14 cellular contexts compared by ENCODE assay signal in the genomic region with DNA sequence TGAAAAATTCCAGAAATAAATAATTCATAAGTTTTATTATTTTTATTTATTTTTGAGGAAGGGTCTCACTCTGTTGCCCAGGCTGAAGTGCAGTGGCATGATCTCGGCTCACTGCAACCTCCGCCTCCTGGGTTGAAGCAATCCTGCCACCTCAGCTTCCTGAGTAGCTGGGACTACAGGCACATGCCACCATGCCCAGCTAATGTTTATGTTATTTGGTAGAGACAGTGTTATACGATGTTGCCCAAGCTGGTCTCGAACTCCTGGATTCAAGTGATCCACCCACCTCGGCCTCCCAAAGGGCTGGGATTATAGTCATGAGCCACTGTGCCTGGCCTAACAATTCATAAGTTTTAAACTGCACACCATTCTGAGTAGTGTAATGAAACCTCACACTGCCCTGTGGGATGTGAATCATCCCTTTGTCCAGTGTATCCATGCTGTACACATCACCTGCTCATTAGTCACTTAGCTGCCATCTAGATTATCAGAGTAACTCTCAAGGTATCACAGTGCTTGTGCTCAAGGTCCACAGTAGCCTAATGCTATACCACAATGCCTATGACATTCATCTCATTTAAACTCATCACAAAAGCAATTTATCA. TPM values are rescaled to one million over a fixed set of nuclear protein-coding genes. Genes with fewer than 3 reads are reported as not detected.
DNase-seq lines count a peak whose midpoint lies in the region; ATAC-seq, FAIRE-seq and TF ChIP-seq lines count a peak whose summit lies in the region.
"Had no signal": no experiment of that assay in that cellular context is flagged by ENCODE, and none has a peak within 500 bp of the region (broad histone marks: within the 10 kb centered on the region; RNA-seq: fewer than 3 reads in every experiment).

No MANE protein-coding gene starts in this region.

- H3K27ac Mint-ChIP-seq in activated CD4-positive, alpha-beta T cell treated with anti-CD3 and anti-CD28 coated beads for 36 hours: no peak overlapping the region
- no peak overlapping the region for H3K27ac Mint-ChIP-seq in CD4-positive, alpha-beta memory T cell

- H3K9me3 ChIP-seq in Panc1 (ENCODE audit: control insufficient read depth, insufficient read depth, low read depth, low read length) (no peaks in the 10 kb centered on the region), small intestine (ENCODE audit: control insufficient read depth, low read depth) (no peaks in the 10 kb centered on the region)
- H3K9me3 ChIP-seq in CD4-positive, alpha-beta memory T cell (ENCODE audit: control insufficient read depth in 1 of 2, low read length in 2 of 2): no peaks in the 10 kb centered on the region

- intact Hi-C loops in activated CD4-positive, alpha-beta T cell treated with anti-CD3 and anti-CD28 coated beads for 36 hours (cut with DNase I, micrococcal nuclease): loop anchor here in 1 of 2 experiments (2.0 kb wide), 1 partner anchor 178 kb away; no protein-coding TSS in a partner anchor
- intact Hi-C loops in Panc1 (cut with micrococcal nuclease; ENCODE audit: unreplicated experiment): no loop called here
- intact Hi-C loops in CD4-positive, alpha-beta memory T cell (cut with micrococcal nuclease): no loop called here

- peaks cover 10% of the 10 kb centered on the region for H3K36me3 Mint-ChIP-seq in activated CD4-positive, alpha-beta T cell treated with anti-CD3 and anti-CD28 coated beads for 36 hours (ENCODE audit: low read depth)
- no peaks in the 10 kb centered on the region for H3K36me3 Mint-ChIP-seq in CD4-positive, alpha-beta memory T cell

- no peak overlapping the region for H3K4me3 Mint-ChIP-seq in activated CD4-positive, alpha-beta T cell treated with anti-CD3 and anti-CD28 coated beads for 36 hours
- no peak overlapping the region for H3K4me3 Mint-ChIP-seq in CD4-positive, alpha-beta memory T cell

- H3K36me3 ChIP-seq in Panc1 (ENCODE audit: control insufficient read depth, insufficient read depth, low read length) (peaks cover 2% of the 10 kb centered on the region; the same call in 1 of the 2 replicates), small intestine (ENCODE audit: control insufficient read depth in 2 of 2, insufficient read depth in 2 of 2, low read length in 2 of 2) (no peaks in the 10 kb centered on the region)
- H3K36me3 ChIP-seq in CD4-positive, alpha-beta memory T cell (ENCODE audit: insufficient read depth, low read length): no peaks in the 10 kb centered on the region

- H3K4me1 ChIP-seq in Panc1 (ENCODE audit: control insufficient read depth, insufficient read depth, low read length) (peaks cover 47% of the 10 kb centered on the region), small intestine (ENCODE audit: control insufficient read depth in 2 of 2, insufficient read depth in 1 of 2, low read depth in 1 of 2, low read length in 1 of 2) (no peaks in the 10 kb centered on the region)
- H3K4me1 ChIP-seq in CD4-positive, alpha-beta memory T cell (ENCODE audit: insufficient read depth, low read length): no peaks in the 10 kb centered on the region

- H3K27me3 ChIP-seq in Panc1 (ENCODE audit: control insufficient read depth, insufficient read depth, low read length): no peaks in the 10 kb centered on the region
- H3K27me3 ChIP-seq in small intestine (ENCODE audit: control insufficient read depth in 2 of 2, insufficient read depth in 2 of 2, low read length in 2 of 2): no peaks in the 10 kb centered on the region
- no peaks in the 10 kb centered on the region for H3K27me3 ChIP-seq in CD4-positive, alpha-beta memory T cell (ENCODE audit: insufficient read depth, low read length)

- H3K27ac ChIP-seq in Panc1 (ENCODE audit: low read length): peak overlapping the region; percentile 83
- no peak overlapping the region for H3K27ac ChIP-seq in small intestine (ENCODE audit: low read depth in 1 of 2, low read length in 1 of 2)
- no peak overlapping the region for H3K27ac ChIP-seq in CD4-positive, alpha-beta memory T cell (ENCODE audit: low read depth, low read length)

- H3K4me3 ChIP-seq in Panc1 (ENCODE audit: low read depth in 2 of 2, low read length in 2 of 2): 0 out of 4 replicates have a peak overlapping the region, but pooled peaks of 1 of the 2 experiments have one; percentile 2
- no peak overlapping the region for H3K4me3 ChIP-seq in small intestine (ENCODE audit: low read depth in 1 of 2, low read length in 2 of 2)
- H3K4me3 ChIP-seq in CD4-positive, alpha-beta memory T cell (ENCODE audit: low read length in 2 of 2): no peak overlapping the region

- DNase-seq in activated CD4-positive, alpha-beta T cell treated with anti-CD3 and anti-CD28 coated beads for 36 hours: no peak
- no peak for DNase-seq in activated CD4-positive, alpha-beta T cell treated with anti-CD3 and anti-CD28 coated beads, Interleukin-2, amount 50 U/mL, for 4 hours
- DNase-seq in Panc1 (ENCODE audit: low read depth, low spot score) (peak; percentile 96), small intestine (peak; percentile 51), 8988T (no peak)
- no peak for DNase-seq in CD4-positive, alpha-beta memory T cell
- DNase-seq: activated CD8-positive, alpha-beta memory T cell treated with anti-CD3 and anti-CD28 coated beads for 24 hours; anterior cingulate cortex; Karpas-422; NCI-H446; stimulated activated naive CD4-positive, alpha-beta T cell treated with Interleukin-2 at 50 U/mL for 16 hours; T-helper 1 cell had no signal

- 93 to 98% (median 94%) methylated on average over 5 of the region's 5 CpGs for WGBS in small intestine, 3 donors

- no peaks in the 10 kb centered on the region for H3K27me3 Mint-ChIP-seq in activated CD4-positive, alpha-beta T cell treated with anti-CD3 and anti-CD28 coated beads for 36 hours
- peaks cover 0 to under 1% of the 10 kb centered on the region in 2 donors for H3K27me3 Mint-ChIP-seq in CD4-positive, alpha-beta memory T cell

- no peak for TF ChIP-seq CTCF in Panc1 (IDR thresholded peaks at IDR 0.05)

- H3K9me3 Mint-ChIP-seq in activated CD4-positive, alpha-beta T cell treated with anti-CD3 and anti-CD28 coated beads for 36 hours (ENCODE audit: low read depth): peaks cover 5% of the 10 kb centered on the region
- no peaks in the 10 kb centered on the region for H3K9me3 Mint-ChIP-seq in CD4-positive, alpha-beta memory T cell

- in situ Hi-C loops in Panc1 (cut with HindIII; ENCODE audit: low pct_unique_long_range_greater_than_20kb, low sequenced_read_pairs): loop anchor here (25.0 kb wide), 1 partner anchor 137 kb away; no protein-coding TSS in a partner anchor

- no peak for FAIRE-seq in small intestine (lab: Jason Lieb, UNC)

- BruUV-seq in Panc1 (replicated peaks; lab: Mats Ljungman, UMichigan): no TSS peak

- peaks cover 32% of the 10 kb centered on the region for H3K4me1 Mint-ChIP-seq in activated CD4-positive, alpha-beta T cell treated with anti-CD3 and anti-CD28 coated beads for 36 hours
- peaks cover 0 to 3% (median 0%) of the 10 kb centered on the region in 4 donors for H3K4me1 Mint-ChIP-seq in CD4-positive, alpha-beta memory T cell

- ATAC-seq in activated CD4-positive, alpha-beta T cell treated with anti-CD3 and anti-CD28 coated beads for 36 hours: peak; percentile 53
- ATAC-seq in Panc1 (peak; percentile 99), esophagus mucosa (peak; percentile 99), GM21367 (IDR thresholded peaks at IDR 0.05; ENCODE audit: unreplicated experiment) (no peak)

- POLR2A ChIA-PET in activated CD4-positive, alpha-beta T cell treated with anti-CD3 and anti-CD28 coated beads for 36 hours (lab: Charles Lee): no interaction called here
- POLR2A ChIA-PET in Panc1 (lab: Charles Lee): no interaction called here
- POLR2A ChIA-PET in CD4-positive, alpha-beta memory T cell (lab: Charles Lee; ENCODE audit: partially characterized antibody): no interaction called here

- CTCF ChIA-PET in activated CD4-positive, alpha-beta T cell treated with anti-CD3 and anti-CD28 coated beads for 36 hours (lab: Charles Lee): interaction anchor here (0.6 to 1.9 kb wide), 3 partner anchors 11 to 101 kb away, joined by 3 to 7 read pairs (median 3); no protein-coding TSS in a partner anchor
- CTCF ChIA-PET in Panc1 (lab: Charles Lee): no interaction called here
- CTCF ChIA-PET in CD4-positive, alpha-beta memory T cell (lab: Charles Lee; ENCODE audit: partially characterized antibody): interaction anchor here (5.3 kb wide), 1 partner anchor 212 kb away, joined by 46 read pairs; no protein-coding TSS in a partner anchor

RNA-seq across cellular contexts. Expression of a gene that starts 17.9 kb away (rescaled TPM):
- total RNA-seq in activated CD4-positive, alpha-beta T cell treated with anti-CD3 and anti-CD28 coated beads for 36 hours: 1 to 10 TPM; 4.8 TPM
- total RNA-seq in Panc1 (2021; ENCODE audit: unreplicated experiment) (21.3 TPM), esophagus mucosa (8.9 TPM)
- 4.0 TPM for polyA plus RNA-seq in Panc1 (2012; ENCODE audit: insufficient read length)
- 1 to 10 TPM in 1 of 3 donors, under 1 TPM in 2; 0.81 to 2.6 (median 0.89) TPM for polyA plus RNA-seq in small intestine
- total RNA-seq in CD4-positive, alpha-beta memory T cell: 10 to 100 TPM; 11.0 to 12.2 TPM
- 1 to 10 TPM; 3.2 to 5.4 TPM for polyA plus RNA-seq in CD4-positive, alpha-beta memory T cell

Comparison
In these comparisons a context has a peak if more than half of its experiments do, and no peak if none do; other contexts are left out.
1. DNase-seq: peak in Panc1 (single experiment) and small intestine (single experiment); none in activated CD4-positive, alpha-beta T cell treated with anti-CD3 and anti-CD28 coated beads for 36 hours (single experiment), activated CD4-positive, alpha-beta T cell treated with anti-CD3 and anti-CD28 coated beads, Interleukin-2, amount 50 U/mL, for 4 hours (0 of 2), CD4-positive, alpha-beta memory T cell (0 of 5) and 8988T (single experiment).